In the genomic region with DNA sequence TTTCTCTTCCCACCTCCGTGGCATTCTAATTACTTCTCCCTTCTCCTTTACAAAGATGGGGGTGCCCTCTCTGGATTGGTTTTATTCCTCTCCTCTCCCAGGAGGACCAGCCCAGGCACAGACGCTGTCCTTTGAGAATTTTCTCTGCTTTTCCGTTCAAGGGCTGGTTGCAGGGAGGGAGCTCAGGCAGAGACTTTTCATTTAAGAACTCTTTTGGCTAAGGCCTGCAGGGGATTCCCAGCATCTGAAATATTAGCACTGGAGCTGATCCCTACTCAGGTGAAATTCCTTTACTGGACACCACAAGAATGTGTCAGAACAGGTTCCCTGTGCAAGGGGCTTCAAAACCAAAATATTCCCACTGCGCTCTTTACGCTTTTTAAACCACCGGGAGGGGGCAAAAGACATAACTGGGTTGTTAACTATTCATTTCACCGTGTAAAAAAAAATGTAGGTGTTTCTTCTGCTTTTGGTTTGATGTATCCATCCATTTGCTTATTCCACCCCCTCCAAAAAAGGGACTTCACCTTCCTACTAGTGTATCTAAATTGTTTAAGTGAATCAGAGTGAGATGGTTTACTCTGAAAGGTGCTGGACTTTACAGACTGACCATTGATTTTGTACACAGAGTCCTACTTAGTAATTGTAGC, we compare ENCODE assay signal across 8 cellular contexts. TPM values are rescaled to one million over a fixed set of nuclear protein-coding genes. Genes with fewer than 3 reads are reported as not detected.
DNase-seq lines count a peak whose midpoint lies in the region; ATAC-seq and TF ChIP-seq lines count a peak whose summit lies in the region.

No MANE protein-coding gene starts in this region.

- no peaks in the 10 kb centered on the region for H3K27me3 Mint-ChIP-seq in central memory CD8-positive, alpha-beta T cell

- H3K79me2 ChIP-seq in PC-3 (ENCODE audit: low read length) = peaks cover 68% of the 10 kb centered on the region

- CTCF ChIA-PET in PC-3 (lab: Charles Lee) = interaction anchor here (1.0 kb wide), 1 partner anchor 171 kb away, joined by 5 read pairs; no protein-coding TSS in a partner anchor

- TSS peak; percentile 54 for BruUV-seq in PC-3 (replicated peaks; lab: Mats Ljungman, UMichigan)

- H3K4me3 Mint-ChIP-seq in central memory CD8-positive, alpha-beta T cell = peak overlapping the region; percentile 99

- intact Hi-C loops in PC-3 (cut with micrococcal nuclease) = loop anchor here (5.0 kb wide), 1 partner anchor 100 kb away; no protein-coding TSS in a partner anchor
- intact Hi-C loops in left lung (cut with DNase I) = no loop called here

- peak overlapping the region; percentile 97 for H3K27ac Mint-ChIP-seq in central memory CD8-positive, alpha-beta T cell (ENCODE audit: low read depth)

- H3K4me1 Mint-ChIP-seq in central memory CD8-positive, alpha-beta T cell = peaks cover 39% of the 10 kb centered on the region

- H2AFZ ChIP-seq in PC-3 (ENCODE audit: low read length) = peak overlapping the region; percentile 39; the same call in 1 of the 2 replicates

- peak overlapping the region; percentile 93 for H3K9ac ChIP-seq in PC-3 (ENCODE audit: low read length)

- peak overlapping the region; percentile 96 for H3K4me2 ChIP-seq in PC-3 (ENCODE audit: low read length)

- no peaks in the 10 kb centered on the region for H3K9me3 Mint-ChIP-seq in central memory CD8-positive, alpha-beta T cell

- peak; percentile 7 for ATAC-seq in PC-3
- ATAC-seq in central memory CD8-positive, alpha-beta T cell (replicated peaks; ENCODE audit: extremely low read depth, poor library complexity, severe bottlenecking) = no peak
- peak; percentile 8 for ATAC-seq in left lung

- peak overlapping the region; percentile 88 for H3K4me3 ChIP-seq in PC-3 (ENCODE audit: low read length)
- peak overlapping the region; percentile 78 to 91 for H3K4me3 ChIP-seq in left lung

- POLR2A ChIA-PET in PC-3 (lab: Charles Lee; ENCODE audit: unreplicated experiment) = interaction anchor here (0.6 to 0.7 kb wide), 3 partner anchors 90 to 187 kb away, joined by 3 to 5 read pairs (median 4); a partner anchor contains a TSS

- no peaks in the 10 kb centered on the region for H3K9me2 ChIP-seq in PC-3 (replicated peaks; ENCODE audit: low read length)

- peaks cover 13% of the 10 kb centered on the region for H4K20me1 ChIP-seq in PC-3 (ENCODE audit: low read length)

- DNase-seq in activated CD4-positive, alpha-beta T cell treated with anti-CD3 and anti-CD28 coated beads for 48 hours = peak; percentile 23
- DNase-seq in activated CD4-positive, alpha-beta T cell treated with anti-CD3 and anti-CD28 coated beads, Interleukin-2, amount 50 U/mL, for 4 hours = no peak
- DNase-seq in PC-3 (peak; percentile 65), left lung (no peak), substantia nigra (lab: John Stamatoyannopoulos, UW) (peak in 7 of 49 donors; percentile 24 to 72 (median 45)), 8988T (no peak), ureter (ENCODE audit: low spot score) (no peak)
- no peak for DNase-seq in central memory CD8-positive, alpha-beta T cell (ENCODE audit: low spot score in 2 of 2)

- no peaks in the 10 kb centered on the region for H3F3A ChIP-seq in PC-3 (ENCODE audit: low read length, unreplicated experiment)

- no peaks in the 10 kb centered on the region for H3K9me3 ChIP-seq in PC-3 (ENCODE audit: low read length)
- H3K9me3 ChIP-seq in left lung = no peaks in the 10 kb centered on the region

- peaks cover 17% of the 10 kb centered on the region for H3K36me3 Mint-ChIP-seq in central memory CD8-positive, alpha-beta T cell (ENCODE audit: insufficient read depth)

- H3K27me3 ChIP-seq in PC-3 (ENCODE audit: low read length) (no peaks in the 10 kb centered on the region), left lung (no peaks in the 10 kb centered on the region)

- H3K4me1 ChIP-seq in PC-3 (ENCODE audit: insufficient read depth, low read length) = peaks cover 23% of the 10 kb centered on the region
- H3K4me1 ChIP-seq in left lung = peaks cover 11 to 67% of the 10 kb centered on the region in 2 donors

- TF ChIP-seq CTCF in PC-3 (conservative IDR thresholded peaks at IDR 0.05; ENCODE audit: low read depth, low read length) (no peak), left lung (IDR thresholded peaks at IDR 0.05) (no peak)

- peak overlapping the region; percentile 69 for H3K27ac ChIP-seq in PC-3 (ENCODE audit: low read length)
- peak overlapping the region; percentile 97 to 99 for H3K27ac ChIP-seq in left lung
- H3K27ac ChIP-seq in substantia nigra (ENCODE audit: low read depth, low read length, poor library complexity, severe bottlenecking) = peak overlapping the region; percentile 96

- H3K36me3 ChIP-seq in PC-3 (ENCODE audit: low read depth, low read length) (no peaks in the 10 kb centered on the region), left lung (peaks cover 0 to 4% of the 10 kb centered on the region in 2 donors)

RNA-seq across cellular contexts. Expression of a gene that starts 1.4 kb away (rescaled TPM):
- total RNA-seq in PC-3 (2014; rRNA removed) (11.4 and 14.3 TPM in 2 replicates), left lung (10 to 100 TPM; 44.8 to 53.5 TPM), ureter (117 TPM)

Comparison
In these comparisons a context has a peak if more than half of its experiments do, and no peak if none do; other contexts are left out.
1. DNase-seq: peak in activated CD4-positive, alpha-beta T cell treated with anti-CD3 and anti-CD28 coated beads for 48 hours (single experiment) and PC-3 (single experiment); none in activated CD4-positive, alpha-beta T cell treated with anti-CD3 and anti-CD28 coated beads, Interleukin-2, amount 50 U/mL, for 4 hours (0 of 2), central memory CD8-positive, alpha-beta T cell (0 of 2), left lung (0 of 2), 8988T (single experiment) and ureter (single experiment).
2. Peak in every context shown above with its lines, with median percentiles within 50 percentile points of each other: H3K27ac ChIP-seq.